Comparison of ENCODE assay signal across 25 cellular contexts in the genomic region with DNA sequence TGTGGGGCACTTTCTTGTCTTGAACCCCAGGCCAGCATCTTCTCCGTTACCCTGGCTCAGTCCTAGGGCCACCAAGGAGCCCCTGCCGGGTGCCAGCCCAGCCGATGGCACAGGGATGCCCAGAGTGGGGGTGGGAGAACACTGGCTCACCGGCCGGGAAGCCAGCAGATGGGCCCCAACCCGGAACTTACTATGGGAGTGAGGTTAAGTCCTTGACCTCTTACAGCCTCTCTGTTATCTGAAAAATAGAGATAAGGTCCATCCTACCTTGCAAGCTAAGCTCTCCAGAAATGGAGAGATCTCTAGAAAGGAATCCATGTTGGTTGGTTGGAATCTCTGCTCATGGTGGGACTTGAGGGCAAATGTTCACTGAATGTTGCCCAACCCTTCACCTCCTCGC.
"Had no signal": no experiment of that assay in that cellular context is flagged by ENCODE, and none has a peak within 500 bp of the region (broad histone marks: within the 10 kb centered on the region; RNA-seq: fewer than 3 reads in every experiment).

No MANE protein-coding gene starts in this region.

- DNase-seq: activated B cell treated with CpG ODN at 0.5 μM for 24 hours; activated CD4-positive, alpha-beta memory T cell treated with anti-CD3 and anti-CD28 coated beads, Interleukin-2, amount 10 ng/mL, durations not matched to agents 7 days and 5 days; activated CD4-positive, alpha-beta T cell treated with anti-CD3 and anti-CD28 coated beads for 36 hours; activated CD4-positive, alpha-beta T cell treated with anti-CD3 and anti-CD28 coated beads, Interleukin-2, amount 50 U/mL, for 1 hour; activated gamma-delta T cell; activated naive CD4-positive, alpha-beta T cell treated with anti-CD3 and anti-CD28 coated beads for 36 hours; activated T-cell treated with anti-CD3 and anti-CD28 coated beads for 4 hours; activated T-cell treated with anti-CD3 and anti-CD28 coated beads, Interleukin-2, amount 50 U/mL, for 48 hours; central memory CD4-positive, alpha-beta T cell; IMR-90; KG1; NCI-H1092; NCI-H1417 treated with DMSO at 0.1 percent for 48 hours; NCI-H1694; NCI-H2029 treated with DMSO at 0.1 percent for 48 hours; NCI-H446; NCI-H524; PC-3; SHP77 treated with DMSO at 0.1 percent for 48 hours; T-cell; T-helper 2 cell; T1000 had no signal

- FAIRE-seq: RCC 7860, TTC549 had no signal

- ATAC-seq: activated CD4-positive, alpha-beta T cell treated with anti-CD3 and anti-CD28 coated beads for 36 hours; activated T-helper 17 cell treated with anti-CD3 and anti-CD28 coated beads, Interleukin-2, amount 50 U/mL, for 72 hours; PC-3; T-cell had no signal
